ENCODE assay signal across 17 cellular contexts in genomic region chr5:136058972-136059354, GRCh38. TPM values are rescaled to one million over a fixed set of nuclear protein-coding genes. Genes with fewer than 3 reads are reported as not detected.
DNase-seq lines count a peak whose midpoint lies in the region; ATAC-seq and TF ChIP-seq lines count a peak whose summit lies in the region.
"Had no signal": no experiment of that assay in that cellular context is flagged by ENCODE, and none has a peak within 500 bp of the region (broad histone marks: within the 10 kb centered on the region; RNA-seq: fewer than 3 reads in every experiment).

No MANE protein-coding gene starts in this region.

- H3K4me2 ChIP-seq in PC-3 (ENCODE audit: low read length), result 0 out of 2 replicates have a peak overlapping the region, but pooled peaks have one; percentile 63

- peaks cover 6% of the 10 kb centered on the region for H3F3A ChIP-seq in PC-3 (ENCODE audit: low read length, unreplicated experiment)

- H3K79me2 ChIP-seq in PC-3 (ENCODE audit: low read length), result no peaks in the 10 kb centered on the region

- ATAC-seq in PC-3 (no peak), thoracic aorta (ENCODE audit: insufficient number of reproducible peaks, low FRiP score, low read depth) (no peak)
- ATAC-seq: naive thymus-derived CD4-positive, alpha-beta T cell; T-helper 17 cell had no signal

- H3K36me3 Mint-ChIP-seq in mesothelial cell of epicardium, result peaks cover 31% of the 10 kb centered on the region
- H3K36me3 Mint-ChIP-seq: activated naive CD8-positive, alpha-beta T cell treated with anti-CD3 and anti-CD28 coated beads for 36 hours; naive thymus-derived CD4-positive, alpha-beta T cell had no signal

- H3K36me3 ChIP-seq in PC-3 (ENCODE audit: low read depth, low read length) (no peaks in the 10 kb centered on the region), breast epithelium (no peaks in the 10 kb centered on the region), thoracic aorta (no peaks in the 10 kb centered on the region)

- H3K27ac ChIP-seq in PC-3 (ENCODE audit: low read length) (no peak overlapping the region), breast epithelium (peak overlapping the region; percentile 11 to 82), thoracic aorta (peak overlapping the region; percentile 79 to 86)
- H3K27ac ChIP-seq: C4-2B had no signal

- TF ChIP-seq CTCF in PC-3 (conservative IDR thresholded peaks at IDR 0.05; ENCODE audit: low read depth, low read length) (no peak), breast epithelium (IDR thresholded peaks at IDR 0.05) (no peak), mesothelial cell of epicardium (IDR thresholded peaks at IDR 0.05; ENCODE audit: unreplicated experiment) (no peak), thoracic aorta (IDR thresholded peaks at IDR 0.05) (no peak)

- no peak for TF ChIP-seq POLR2A in breast epithelium (IDR thresholded peaks at IDR 0.05)

- H3K9ac ChIP-seq in PC-3 (ENCODE audit: low read length), result no peak overlapping the region

- BruUV-seq in PC-3 (replicated peaks; lab: Mats Ljungman, UMichigan), result no TSS peak

- intact Hi-C loops in PC-3 (cut with micrococcal nuclease) (loop anchor here (2.0 kb wide), 1 partner anchor 22 kb away; no protein-coding TSS in a partner anchor), breast epithelium (cut with DNase I; ENCODE audit: low total_unique reads) (no loop called here)

- H3K4me1 Mint-ChIP-seq in mesothelial cell of epicardium, result peaks cover 45% of the 10 kb centered on the region
- H3K4me1 Mint-ChIP-seq: activated naive CD8-positive, alpha-beta T cell treated with anti-CD3 and anti-CD28 coated beads for 36 hours had no signal

- H3K4me3 Mint-ChIP-seq in mesothelial cell of epicardium, result no peak overlapping the region
- H3K4me3 Mint-ChIP-seq: activated naive CD8-positive, alpha-beta T cell treated with anti-CD3 and anti-CD28 coated beads for 36 hours; naive thymus-derived CD4-positive, alpha-beta T cell; T-helper 17 cell had no signal

- H3K9me2 ChIP-seq in PC-3 (replicated peaks; ENCODE audit: low read length), result no peaks in the 10 kb centered on the region

- no peaks in the 10 kb centered on the region for H3K9me3 Mint-ChIP-seq in mesothelial cell of epicardium
- H3K9me3 Mint-ChIP-seq: activated naive CD8-positive, alpha-beta T cell treated with anti-CD3 and anti-CD28 coated beads for 36 hours had no signal

- no peak for DNase-seq in PC-3
- no peak for DNase-seq in breast epithelium (ENCODE audit: low spot score in 2 of 2)
- no peak for DNase-seq in mesothelial cell of epicardium (ENCODE audit: low spot score in 2 of 2, unreplicated experiment in 2 of 2)
- DNase-seq in thoracic aorta (ENCODE audit: low spot score), result no peak
- DNase-seq in T1000 (lab: John Stamatoyannopoulos, UW), result no peak
- no peak for DNase-seq in NCI-H1417 treated with DMSO at 0.1 percent for 48 hours (lab: John Stamatoyannopoulos, UW)
- no peak for DNase-seq in UCSD-AML1 (lab: John Stamatoyannopoulos, UW; ENCODE audit: unreplicated experiment)
- DNase-seq: activated CD4-positive, CD25-positive, alpha-beta regulatory T cell treated with anti-CD3 and anti-CD28 coated beads, Interleukin-2, amount 50 U/mL, for 72 hours; activated naive CD8-positive, alpha-beta T cell treated with anti-CD3 and anti-CD28 coated beads for 36 hours; DND-41; head of caudate nucleus; naive thymus-derived CD4-positive, alpha-beta T cell; NCI-H187 treated with DMSO at 0.1 percent for 48 hours; NCI-H526; stimulated activated CD4-positive, alpha-beta T cell treated with anti-CD3 and anti-CD28 coated beads, Interleukin-4, amount 100 ng/mL, for 24 hours; T-helper 17 cell had no signal

- H2AFZ ChIP-seq in PC-3 (ENCODE audit: low read length), result no peak overlapping the region

- H3K4me3 ChIP-seq in PC-3 (ENCODE audit: low read length), result no peak overlapping the region
- no peak overlapping the region for H3K4me3 ChIP-seq in breast epithelium
- H3K4me3 ChIP-seq in thoracic aorta, result peak overlapping the region; percentile 16

- H3K27me3 ChIP-seq in PC-3 (ENCODE audit: low read length) (no peaks in the 10 kb centered on the region), breast epithelium (no peaks in the 10 kb centered on the region), thoracic aorta (replicated peaks; ENCODE audit: insufficient read depth) (no peaks in the 10 kb centered on the region)

- POLR2A ChIA-PET in PC-3 (lab: Charles Lee; ENCODE audit: unreplicated experiment), result no interaction called here

- H3K27ac Mint-ChIP-seq in mesothelial cell of epicardium, result peak overlapping the region; percentile 96
- H3K27ac Mint-ChIP-seq: activated naive CD8-positive, alpha-beta T cell treated with anti-CD3 and anti-CD28 coated beads for 36 hours; naive thymus-derived CD4-positive, alpha-beta T cell; T-helper 17 cell had no signal

- no peaks in the 10 kb centered on the region for H4K20me1 ChIP-seq in PC-3 (ENCODE audit: low read length)

- CTCF ChIA-PET in PC-3 (lab: Charles Lee), result no interaction called here

- H3K4me1 ChIP-seq in PC-3 (ENCODE audit: insufficient read depth, low read length) (peaks cover 30% of the 10 kb centered on the region), breast epithelium (no peaks in the 10 kb centered on the region), thoracic aorta (ENCODE audit: control insufficient read depth in 1 of 2, low read depth in 2 of 2) (peaks cover 7 to 43% of the 10 kb centered on the region in 2 donors)

- H3K27me3 Mint-ChIP-seq in mesothelial cell of epicardium (ENCODE audit: low read depth), result no peaks in the 10 kb centered on the region

- H3K9me3 ChIP-seq in PC-3 (ENCODE audit: low read length), result no peaks in the 10 kb centered on the region
- H3K9me3 ChIP-seq in breast epithelium, result no peaks in the 10 kb centered on the region
- H3K9me3 ChIP-seq in thoracic aorta, result no peaks in the 10 kb centered on the region

RNA-seq across cellular contexts. Expression of gene TGFBI, which starts 30.2 kb away (rescaled TPM):
- total RNA-seq in PC-3 (2014; rRNA removed) (4.5 and 4.8 TPM in 2 replicates), breast epithelium (100 to 1,000 TPM in 1 of 3 donors, 10 to 100 TPM in 2; 40.4 to 145 (median 45.2) TPM), mesothelial cell of epicardium (339 to 354 TPM (median 345 TPM) in 3 replicates), thoracic aorta (100 to 1,000 TPM; 158 to 173 TPM)
- total RNA-seq: activated naive CD8-positive, alpha-beta T cell treated with anti-CD3 and anti-CD28 coated beads for 36 hours had no signal
